In genomic region chr10:102917962-102918816, GRCh38 we compare ENCODE assay signal across 1 cellular context.
TF ChIP-seq lines count a peak whose summit lies in the region.

Gene CNNM2, plus strand, starts transcription at chr10:102918294. Its CDS starts 187 bp downstream, at chr10:102918481.

TF ChIP-seq in HEK293, 187 proteins besides CTCF, POLR2A, EP300 and RAD21 (continued from another document):
- TF ChIP-seq ZSCAN30 (tag by site-specific recombination; IDR thresholded peaks at IDR 0.05) (peak; percentile 76; the same call in 1 of the 2 replicates), ZNF37A (tag by site-specific recombination; IDR thresholded peaks at IDR 0.05) (0 out of 2 replicates have a peak, but pooled peaks have one; percentile 36), ZNF311 (tag by site-specific recombination; IDR thresholded peaks at IDR 0.05; ENCODE audit: borderline replicate concordance) (no peak), ZNF660 (tag by site-specific recombination; IDR thresholded peaks at IDR 0.05) (peak; percentile 86), SETDB1 (IDR thresholded peaks at IDR 0.05; ENCODE audit: insufficient read length, low read length) (no peak), ZXDB (tag by site-specific recombination; IDR thresholded peaks at IDR 0.05) (peak; percentile 81), ZNF2 (tag by site-specific recombination; IDR thresholded peaks at IDR 0.05) (0 out of 2 replicates have a peak, but pooled peaks have one; percentile 20), ZNF585B (tag by site-specific recombination; IDR thresholded peaks at IDR 0.05) (no peak), ZNF514 (tag by site-specific recombination; IDR thresholded peaks at IDR 0.05) (no peak), GLIS2 (tag by site-specific recombination; IDR thresholded peaks at IDR 0.05) (peak; percentile 89), ZNF175 (tag by site-specific recombination; IDR thresholded peaks at IDR 0.05) (no peak)
